Comparison of ENCODE assay signal across 22 cellular contexts in the genomic region with DNA sequence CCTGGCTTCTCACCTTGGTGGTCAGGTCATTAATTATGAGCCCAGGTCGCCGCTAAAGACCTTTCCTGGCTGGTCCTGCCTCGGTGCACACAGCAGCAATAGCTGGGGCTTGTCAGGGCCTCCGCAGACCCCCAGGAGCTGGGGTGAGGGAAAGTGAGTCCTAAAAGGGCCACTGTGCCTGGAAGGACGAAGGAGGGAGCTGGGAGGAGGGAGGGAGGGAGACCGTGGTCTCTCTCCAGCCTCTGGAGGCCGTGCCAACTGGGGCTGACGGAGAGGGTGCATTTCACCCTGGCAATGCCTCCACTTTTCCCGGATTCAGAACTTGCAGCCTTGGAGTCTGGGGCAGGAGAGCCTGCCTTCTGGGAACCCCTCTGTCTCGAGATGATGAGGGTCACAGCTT.
"Had no signal": no experiment of that assay in that cellular context is flagged by ENCODE, and none has a peak within 500 bp of the region (broad histone marks: within the 10 kb centered on the region; RNA-seq: fewer than 3 reads in every experiment).

No MANE protein-coding gene starts in this region.

- H3K36me3 Mint-ChIP-seq: activated CD4-positive, alpha-beta memory T cell treated with anti-CD3 and anti-CD28 coated beads for 36 hours; naive B cell had no signal

- H3K4me3 ChIP-seq: gastroesophageal sphincter, hepatocyte, right lobe of liver, thoracic aorta, upper lobe of left lung, vagina had no signal

- H3K36me3 ChIP-seq: gastroesophageal sphincter, right lobe of liver, thoracic aorta, upper lobe of left lung, vagina had no signal

- DNase-seq: activated CD4-positive, alpha-beta memory T cell treated with anti-CD3 and anti-CD28 coated beads for 36 hours; activated CD4-positive, alpha-beta T cell treated with anti-CD3 and anti-CD28 coated beads for 48 hours; activated gamma-delta T cell treated with Interleukin-2 at 50 U/mL for 16 hours; activated naive CD4-positive, alpha-beta T cell treated with anti-CD3 and anti-CD28 coated beads, Interleukin-2, amount 50 U/mL, for 16 hours; activated T-cell treated with anti-CD3 and anti-CD28 coated beads, Interleukin-2, amount 50 U/mL, for 4 hours; dermis blood vessel endothelial cell; effector CD8-positive, alpha-beta T cell; left colon; mammary epithelial cell; naive B cell; stimulated activated CD4-positive, alpha-beta T cell treated with anti-CD3 and anti-CD28 coated beads, Interleukin-2, amount 100 ng/mL, for 48 hours; upper lobe of left lung had no signal

- H3K4me2 ChIP-seq: hepatocyte had no signal

- H3K9me3 ChIP-seq: right lobe of liver, thoracic aorta, upper lobe of left lung, vagina had no signal

- H3K4me1 Mint-ChIP-seq: activated T-helper 17 cell treated with anti-CD3 and anti-CD28 coated beads, Interleukin-2, amount 50 U/mL, for 72 hours; central memory CD8-positive, alpha-beta T cell; naive B cell had no signal

- H3K79me2 ChIP-seq: hepatocyte had no signal

- H3K9me3 Mint-ChIP-seq: activated CD4-positive, alpha-beta memory T cell treated with anti-CD3 and anti-CD28 coated beads for 36 hours; activated T-cell treated with anti-CD3 and anti-CD28 coated beads, Interleukin-2, amount 50 U/mL, for 4 hours; activated T-helper 17 cell treated with anti-CD3 and anti-CD28 coated beads, Interleukin-2, amount 50 U/mL, for 72 hours; stimulated activated naive CD8-positive, alpha-beta T cell treated with anti-CD3 and anti-CD28 coated beads, Interleukin-15, Interleukin-2, amounts not matched to agents 100 ng/mL and 50 ng/mL, for 24 hours had no signal

- H3K27ac ChIP-seq: gastroesophageal sphincter, hepatocyte, right lobe of liver, thoracic aorta, upper lobe of left lung, vagina, VCaP had no signal

- H3K27me3 ChIP-seq: hepatocyte, right lobe of liver, upper lobe of left lung, vagina had no signal

- H3K4me3 Mint-ChIP-seq: activated CD4-positive, alpha-beta memory T cell treated with anti-CD3 and anti-CD28 coated beads for 36 hours; activated T-cell treated with anti-CD3 and anti-CD28 coated beads, Interleukin-2, amount 50 U/mL, for 4 hours; activated T-helper 17 cell treated with anti-CD3 and anti-CD28 coated beads, Interleukin-2, amount 50 U/mL, for 72 hours; central memory CD8-positive, alpha-beta T cell; naive B cell; stimulated activated naive CD8-positive, alpha-beta T cell treated with anti-CD3 and anti-CD28 coated beads, Interleukin-15, Interleukin-2, amounts not matched to agents 100 ng/mL and 50 ng/mL, for 24 hours had no signal

- ATAC-seq: activated T-cell treated with anti-CD3 and anti-CD28 coated beads, Interleukin-2, amount 50 U/mL, for 4 hours; activated T-helper 17 cell treated with anti-CD3 and anti-CD28 coated beads, Interleukin-2, amount 50 U/mL, for 72 hours; gastroesophageal sphincter; left colon; right lobe of liver had no signal

- H3K27ac Mint-ChIP-seq: activated CD4-positive, alpha-beta memory T cell treated with anti-CD3 and anti-CD28 coated beads for 36 hours; activated T-helper 17 cell treated with anti-CD3 and anti-CD28 coated beads, Interleukin-2, amount 50 U/mL, for 72 hours; progenitor cell of endocrine pancreas; stimulated activated naive CD8-positive, alpha-beta T cell treated with anti-CD3 and anti-CD28 coated beads, Interleukin-15, Interleukin-2, amounts not matched to agents 100 ng/mL and 50 ng/mL, for 24 hours had no signal

- H2AFZ ChIP-seq: hepatocyte had no signal

- H3K4me1 ChIP-seq: gastroesophageal sphincter, right lobe of liver, upper lobe of left lung, vagina had no signal
